Comparison of ENCODE assay signal across 1 cellular context in genomic region chr1:93137604-93138292, GRCh38.
TF ChIP-seq lines count a peak whose summit lies in the region.

No MANE protein-coding gene starts in this region.

TF ChIP-seq in GM23338, 12 proteins besides CTCF, POLR2A, EP300 and RAD21:
- TF ChIP-seq ZNF114 (CRISPR knock-in tag; IDR thresholded peaks at IDR 0.05) (no peak), POLR2AphosphoS5 (IDR thresholded peaks at IDR 0.05; ENCODE audit: low read depth) (no peak), EZH2phosphoT487 (IDR thresholded peaks at IDR 0.05; ENCODE audit: unreplicated experiment) (no peak)
